ENCODE assay signal across 26 cellular contexts in genomic region chr10:106251573-106251972, GRCh38.
"Had no signal": no experiment of that assay in that cellular context is flagged by ENCODE, and none has a peak within 500 bp of the region (broad histone marks: within the 10 kb centered on the region; RNA-seq: fewer than 3 reads in every experiment).

No MANE protein-coding gene starts in this region.

- DNase-seq: stimulated activated CD4-positive, alpha-beta T cell treated with anti-CD3 and anti-CD28 coated beads, Interleukin-2, amount 100 ng/mL, for 48 hours; stimulated activated CD4-positive, alpha-beta T cell treated with anti-CD3 and anti-CD28 coated beads, Interleukin-4, amount 100 ng/mL, for 1 hour; stimulated activated CD4-positive, alpha-beta T cell treated with anti-CD3 and anti-CD28 coated beads, Interleukin-4, amount 100 ng/mL, for 24 hours; stimulated activated CD4-positive, alpha-beta T cell treated with anti-CD3 and anti-CD28 coated beads, Interleukin-4, amount 100 ng/mL, for 4 hours; stimulated activated CD8-positive, alpha-beta memory T cell treated with anti-CD3 and anti-CD28 coated beads, Interleukin-4, amount 100 ng/mL, for 48 hours; stimulated activated naive B cell treated with anti-CD40 and anti-IgM and Interleukin-4, amounts not matched to agents 10 μg/mL and 1 μg/mL and 100 μg/mL, for 72 hours; stimulated activated naive CD4-positive, alpha-beta T cell; stimulated activated naive CD4-positive, alpha-beta T cell treated with Interleukin-2 at 50 U/mL for 16 hours; stimulated activated naive CD8-positive, alpha-beta T cell treated with anti-CD3 and anti-CD28 coated beads, Interleukin-15, amount 100 ng/mL, for 72 hours; stimulated activated naive CD8-positive, alpha-beta T cell treated with anti-CD3 and anti-CD28 coated beads, Interleukin-15, Interleukin-2, amounts not matched to agents 100 U/mL and 50 U/mL, for 24 hours; stomach; substantia nigra; testis; thyroid gland; tibial artery; transverse colon; trophoblast cell; upper lobe of left lung; upper lobe of right lung; uterus had no signal

- H3K4me3 ChIP-seq: stomach, suprapubic skin, testis, thoracic aorta, thyroid gland, tibial artery, tibial nerve, transverse colon, upper lobe of left lung, upper lobe of right lung, uterus, vagina had no signal

- H3K27me3 ChIP-seq: stomach, suprapubic skin, testis, thyroid gland, tibial artery, tibial nerve, transverse colon, upper lobe of left lung, upper lobe of right lung, uterus, vagina had no signal

- H3K9me3 ChIP-seq: stomach, suprapubic skin, testis, thoracic aorta, thyroid gland, tibial artery, tibial nerve, transverse colon, upper lobe of left lung, upper lobe of right lung, uterus, vagina had no signal

- H3K27ac ChIP-seq: stomach, suprapubic skin, testis, thoracic aorta, thyroid gland, tibial artery, tibial nerve, transverse colon, upper lobe of left lung, upper lobe of right lung, uterus, vagina had no signal

- H3K4me1 ChIP-seq: stomach, suprapubic skin, testis, thyroid gland, tibial artery, tibial nerve, transverse colon, upper lobe of left lung, upper lobe of right lung, uterus, vagina had no signal

- ATAC-seq: stimulated activated effector memory CD8-positive, alpha-beta T cell treated with anti-CD3 and anti-CD28 coated beads, Interleukin-12 subunit alpha, Interleukin-12 subunit beta, amount 100 ng/mL, for 72 hours; stimulated activated memory B cell treated with anti-CD40 and anti-IgM and Interleukin-4, amounts not matched to agents 10 μg/mL and 1 μg/mL and 100 μg/mL, for 72 hours; stimulated activated naive B cell treated with anti-CD40 and anti-IgM and Interleukin-4, amounts not matched to agents 10 μg/mL and 1 μg/mL and 100 μg/mL, for 72 hours; stimulated activated naive CD8-positive, alpha-beta T cell treated with anti-CD3 and anti-CD28 coated beads, Interleukin-15, amount 100 ng/mL, for 72 hours; stimulated activated naive CD8-positive, alpha-beta T cell treated with anti-CD3 and anti-CD28 coated beads, Interleukin-15, Interleukin-2, amounts not matched to agents 100 U/mL and 50 U/mL, for 24 hours; upper lobe of right lung had no signal

- H3K36me3 ChIP-seq: stomach, suprapubic skin, thoracic aorta, thyroid gland, tibial artery, tibial nerve, transverse colon, upper lobe of left lung, upper lobe of right lung, uterus, vagina had no signal
